ENCODE assay signal across 26 cellular contexts in the genomic region with DNA sequence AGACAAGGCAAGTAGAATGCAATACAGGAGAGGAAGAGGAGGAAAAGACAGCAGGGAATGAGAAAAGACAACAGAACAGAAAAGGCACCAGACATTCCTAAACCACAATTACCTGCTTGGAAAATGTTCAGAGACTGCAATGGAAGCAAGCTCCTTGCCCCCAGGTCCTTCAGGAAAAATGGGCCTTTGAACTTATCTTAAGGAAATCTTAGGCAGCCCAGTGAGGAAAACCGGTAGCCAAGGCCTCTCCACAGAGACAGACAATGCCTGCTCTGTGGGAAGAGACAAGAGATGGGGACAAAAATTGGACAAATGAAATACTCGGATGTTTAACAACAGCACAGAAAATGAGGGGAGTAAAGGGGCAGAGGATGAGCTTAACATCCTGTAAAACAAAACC. TPM values are rescaled to one million over a fixed set of nuclear protein-coding genes. Genes with fewer than 3 reads are reported as not detected.
"Had no signal": no experiment of that assay in that cellular context is flagged by ENCODE, and none has a peak within 500 bp of the region (broad histone marks: within the 10 kb centered on the region; RNA-seq: fewer than 3 reads in every experiment).

No MANE protein-coding gene starts in this region.

- H3K36me3 Mint-ChIP-seq: stimulated activated naive B cell treated with anti-CD40 and anti-IgM and Interleukin-4, amounts not matched to agents 10 μg/mL and 1 μg/mL and 100 μg/mL, for 72 hours had no signal

- H3K27me3 ChIP-seq: esophagus squamous epithelium, gastroesophageal sphincter, testis, tibial nerve had no signal

- H3K9me3 Mint-ChIP-seq: dendritic cell treated with granulocyte-macrophage colony-stimulating factor and Interleukin-4, amounts not matched to agents 40 ng/mL and 50 ng/mL, for 4 days; effector memory CD8-positive, alpha-beta T cell; natural killer cell; stimulated activated naive B cell treated with anti-CD40 and anti-IgM and Interleukin-4, amounts not matched to agents 10 μg/mL and 1 μg/mL and 100 μg/mL, for 72 hours; stimulated activated naive CD8-positive, alpha-beta T cell treated with anti-CD3 and anti-CD28 coated beads, Interleukin-15, amount 100 ng/mL, for 72 hours had no signal

- H3K36me3 ChIP-seq: esophagus squamous epithelium, gastroesophageal sphincter, pancreas, tibial nerve had no signal

- H3K27me3 Mint-ChIP-seq: dendritic cell treated with granulocyte-macrophage colony-stimulating factor and Interleukin-4, amounts not matched to agents 40 ng/mL and 50 ng/mL, for 4 days had no signal

- FAIRE-seq: colon, pancreas had no signal

- H3K27ac Mint-ChIP-seq: dendritic cell treated with granulocyte-macrophage colony-stimulating factor and Interleukin-4, amounts not matched to agents 40 ng/mL and 50 ng/mL, for 4 days; effector memory CD8-positive, alpha-beta T cell; natural killer cell; progenitor cell of endocrine pancreas; stimulated activated naive B cell treated with anti-CD40 and anti-IgM and Interleukin-4, amounts not matched to agents 10 μg/mL and 1 μg/mL and 100 μg/mL, for 72 hours; stimulated activated naive CD8-positive, alpha-beta T cell treated with anti-CD3 and anti-CD28 coated beads, Interleukin-15, amount 100 ng/mL, for 72 hours had no signal

- H3K9me3 ChIP-seq: esophagus squamous epithelium, gastroesophageal sphincter, pancreas, testis, tibial nerve had no signal

- H3K4me3 Mint-ChIP-seq: dendritic cell treated with granulocyte-macrophage colony-stimulating factor and Interleukin-4, amounts not matched to agents 40 ng/mL and 50 ng/mL, for 4 days; effector memory CD8-positive, alpha-beta T cell; natural killer cell; stimulated activated naive B cell treated with anti-CD40 and anti-IgM and Interleukin-4, amounts not matched to agents 10 μg/mL and 1 μg/mL and 100 μg/mL, for 72 hours; stimulated activated naive CD8-positive, alpha-beta T cell treated with anti-CD3 and anti-CD28 coated beads, Interleukin-15, amount 100 ng/mL, for 72 hours had no signal

- ATAC-seq: effector memory CD8-positive, alpha-beta T cell; gastroesophageal sphincter; left ventricle myocardium superior; natural killer cell; pancreas; stimulated activated naive B cell treated with anti-CD40 and anti-IgM and Interleukin-4, amounts not matched to agents 10 μg/mL and 1 μg/mL and 100 μg/mL, for 72 hours; stimulated activated naive CD8-positive, alpha-beta T cell treated with anti-CD3 and anti-CD28 coated beads, Interleukin-15, amount 100 ng/mL, for 72 hours had no signal

- H3K4me1 ChIP-seq: esophagus squamous epithelium, gastroesophageal sphincter, pancreas, testis, tibial nerve had no signal

- DNase-seq: cerebellar nuclear complex; effector memory CD8-positive, alpha-beta T cell; esophagus squamous epithelium; foreskin fibroblast; left colon; left ventricle myocardium superior; natural killer cell; occipital lobe; pancreas; right cardiac atrium; stimulated activated CD4-positive, alpha-beta T cell treated with anti-CD3 and anti-CD28 coated beads, Interleukin-4, amount 100 ng/mL, for 1 hour; stimulated activated CD8-positive, alpha-beta memory T cell treated with anti-CD3 and anti-CD28 coated beads, Interleukin-4, amount 100 ng/mL, for 48 hours; stimulated activated naive B cell treated with anti-CD40 and anti-IgM and Interleukin-4, amounts not matched to agents 10 μg/mL and 1 μg/mL and 100 μg/mL, for 72 hours; stimulated activated naive CD8-positive, alpha-beta T cell treated with anti-CD3 and anti-CD28 coated beads, Interleukin-15, amount 100 ng/mL, for 72 hours; testis had no signal

- H3K4me1 Mint-ChIP-seq: stimulated activated naive B cell treated with anti-CD40 and anti-IgM and Interleukin-4, amounts not matched to agents 10 μg/mL and 1 μg/mL and 100 μg/mL, for 72 hours had no signal

- H3K4me3 ChIP-seq: esophagus squamous epithelium, gastroesophageal sphincter, pancreas, testis, tibial nerve had no signal

- H3K27ac ChIP-seq: esophagus squamous epithelium, gastroesophageal sphincter, pancreas, testis, tibial nerve had no signal

RNA-seq across cellular contexts. Expression of gene HTR4, which starts 31.2 kb away (rescaled TPM):
- total RNA-seq: epithelial cell of proximal tubule, kidney epithelial cell, left ventricle myocardium superior, lung microvascular endothelial cell, myocyte, natural killer cell, pancreas, progenitor cell of endocrine pancreas, subcutaneous adipose tissue, ureter had no signal
- polyA plus RNA-seq: pancreas had no signal
